ENCODE assay signal across 3 cellular contexts in the genomic region with DNA sequence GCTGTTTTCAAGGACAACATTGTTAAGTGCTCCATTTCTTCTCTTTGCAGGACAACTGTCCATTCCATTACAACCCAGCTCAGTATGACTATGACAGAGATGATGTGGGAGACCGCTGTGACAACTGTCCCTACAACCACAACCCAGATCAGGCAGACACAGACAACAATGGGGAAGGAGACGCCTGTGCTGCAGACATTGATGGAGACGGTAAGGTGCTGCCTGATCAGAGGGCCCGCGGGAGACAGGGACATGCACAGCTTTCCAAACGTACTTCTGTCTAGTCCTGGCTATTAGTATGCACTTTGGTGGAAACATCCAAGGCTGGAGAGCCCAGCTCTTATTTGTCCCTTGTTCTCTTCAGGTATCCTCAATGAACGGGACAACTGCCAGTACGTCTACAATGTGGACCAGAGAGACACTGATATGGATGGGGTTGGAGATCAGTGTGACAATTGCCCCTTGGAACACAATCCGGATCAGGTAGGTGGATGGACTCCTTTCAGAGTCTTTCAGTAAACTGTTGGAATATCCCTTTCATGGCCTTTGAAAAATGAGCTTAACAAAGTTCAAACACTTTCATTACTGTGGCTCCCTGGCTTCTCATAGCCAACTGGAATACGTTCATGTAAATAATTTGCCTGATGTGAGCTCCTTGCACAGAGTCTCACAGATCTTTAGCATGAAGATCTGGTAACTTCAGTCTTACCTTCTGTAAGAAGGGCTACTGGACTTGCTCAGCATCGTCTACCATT.
TF ChIP-seq lines count a peak whose summit lies in the region.

No MANE protein-coding gene starts in this region.

TF ChIP-seq in SK-N-SH, 30 proteins besides CTCF, POLR2A, EP300 and RAD21:
- TF ChIP-seq JUND (IDR thresholded peaks at IDR 0.05) (0 out of 2 replicates have a peak, but pooled peaks have one; percentile 4), FOXM1 (IDR thresholded peaks at IDR 0.05; ENCODE audit: low read depth) (no peak), POLR2AphosphoS5 (IDR thresholded peaks at IDR 0.05; ENCODE audit: low read depth, low read length) (peak; percentile 15; the same call in 1 of the 2 replicates)

TF ChIP-seq in SK-N-SH treated with all-trans-retinoic acid at 6 μM for 48 hours, 23 proteins besides CTCF, POLR2A, EP300 and RAD21:
- TF ChIP-seq SNAI2 (CRISPR knock-in tag; IDR thresholded peaks at IDR 0.05) (no peak), ZC3H10 (CRISPR knock-in tag; IDR thresholded peaks at IDR 0.05) (no peak)

TF ChIP-seq in GM23338, 12 proteins besides CTCF, POLR2A, EP300 and RAD21:
- no peak for TF ChIP-seq EZH2phosphoT487 (IDR thresholded peaks at IDR 0.05; ENCODE audit: unreplicated experiment)
TF ChIP-seq in GM23338: peak in this region for 0.
